In genomic region chr19:17938092-17938845, GRCh38 we compare ENCODE assay signal across 8 cellular contexts. TPM values are rescaled to one million over a fixed set of nuclear protein-coding genes. Genes with fewer than 3 reads are reported as not detected.
DNase-seq lines count a peak whose midpoint lies in the region; ATAC-seq and TF ChIP-seq lines count a peak whose summit lies in the region.

No MANE protein-coding gene starts in this region.

- H3K27me3 Mint-ChIP-seq in activated T-helper 2 cell treated with anti-CD3 and anti-CD28 coated beads, Interferon-gamma antibody, Interleukin-2, Interleukin-4, amounts not matched to agents 10 μg/mL and 5 μg/mL and 100 μg/mL, durations not matched to agents 14 hours and 24 hours and 36 hours (ENCODE audit: low read depth), result no peaks in the 10 kb centered on the region
- no peaks in the 10 kb centered on the region for H3K27me3 Mint-ChIP-seq in osteocyte (ENCODE audit: unreplicated experiment)

- peaks cover 5% of the 10 kb centered on the region for H3K4me1 Mint-ChIP-seq in activated T-helper 2 cell treated with anti-CD3 and anti-CD28 coated beads, Interferon-gamma antibody, Interleukin-2, Interleukin-4, amounts not matched to agents 10 μg/mL and 5 μg/mL and 100 μg/mL, durations not matched to agents 14 hours and 24 hours and 36 hours (ENCODE audit: low read depth)
- peaks cover 10% of the 10 kb centered on the region for H3K4me1 Mint-ChIP-seq in osteocyte (ENCODE audit: unreplicated experiment)

- TF ChIP-seq EP300 in Ishikawa (IDR thresholded peaks at IDR 0.05; ENCODE audit: borderline replicate concordance), result no peak

- H3K9me3 ChIP-seq in thyroid gland, result no peaks in the 10 kb centered on the region

- 48 to 51% methylated on average over 7 of the region's 7 CpGs for WGBS in thyroid gland, 2 donors

- H3K4me3 Mint-ChIP-seq in activated T-helper 2 cell treated with anti-CD3 and anti-CD28 coated beads, Interferon-gamma antibody, Interleukin-2, Interleukin-4, amounts not matched to agents 10 μg/mL and 5 μg/mL and 100 μg/mL, durations not matched to agents 14 hours and 24 hours and 36 hours (ENCODE audit: low read depth), result no peak overlapping the region
- H3K4me3 Mint-ChIP-seq in osteocyte (ENCODE audit: unreplicated experiment), result no peak overlapping the region

- peak overlapping the region; percentile 30 for H3K27ac ChIP-seq in RWPE1
- no peak overlapping the region for H3K27ac ChIP-seq in thyroid gland

- TF ChIP-seq CTCF in RWPE1 (conservative IDR thresholded peaks at IDR 0.05; ENCODE audit: low read depth) (peak; percentile 96), foreskin fibroblast (IDR thresholded peaks at IDR 0.05; ENCODE audit: low read depth, low read length) (peak; percentile 91), osteocyte (IDR thresholded peaks at IDR 0.05) (peak; percentile 95), thyroid gland (IDR thresholded peaks at IDR 0.05) (peak; percentile 62 to 93 (median 86))

- H3K36me3 ChIP-seq in thyroid gland, result peaks cover 0 to 12% of the 10 kb centered on the region in 2 donors

- H3K27me3 ChIP-seq in thyroid gland, result no peaks in the 10 kb centered on the region

- H3K36me3 Mint-ChIP-seq in activated T-helper 2 cell treated with anti-CD3 and anti-CD28 coated beads, Interferon-gamma antibody, Interleukin-2, Interleukin-4, amounts not matched to agents 10 μg/mL and 5 μg/mL and 100 μg/mL, durations not matched to agents 14 hours and 24 hours and 36 hours (ENCODE audit: low read depth), result peaks cover 25% of the 10 kb centered on the region
- no peaks in the 10 kb centered on the region for H3K36me3 Mint-ChIP-seq in osteocyte (ENCODE audit: unreplicated experiment)

- H3K9me3 Mint-ChIP-seq in activated T-helper 2 cell treated with anti-CD3 and anti-CD28 coated beads, Interferon-gamma antibody, Interleukin-2, Interleukin-4, amounts not matched to agents 10 μg/mL and 5 μg/mL and 100 μg/mL, durations not matched to agents 14 hours and 24 hours and 36 hours, result no peaks in the 10 kb centered on the region
- no peaks in the 10 kb centered on the region for H3K9me3 Mint-ChIP-seq in osteocyte (ENCODE audit: unreplicated experiment)

- no peak overlapping the region for H3K27ac Mint-ChIP-seq in activated T-helper 2 cell treated with anti-CD3 and anti-CD28 coated beads, Interferon-gamma antibody, Interleukin-2, Interleukin-4, amounts not matched to agents 10 μg/mL and 5 μg/mL and 100 μg/mL, durations not matched to agents 14 hours and 24 hours and 36 hours
- H3K27ac Mint-ChIP-seq in osteocyte (ENCODE audit: unreplicated experiment), result no peak overlapping the region

- POLR2A ChIA-PET in RWPE1 (lab: Yijun Ruan, JAX; ENCODE audit: low non-redundant PET), result interaction anchor here (0.5 kb wide), 1 partner anchor 20 kb away, joined by 9 read pairs; no protein-coding TSS in a partner anchor

- CTCF ChIA-PET in RWPE1 (lab: Yijun Ruan, JAX), result interaction anchor here (0.5 to 3.3 kb wide), 12 partner anchors 17 to 634 kb away, joined by 3 to 71 read pairs (median 4); partner anchors contain the start of gene SLC5A5

- peaks cover 5 to 7% of the 10 kb centered on the region in 2 donors for H3K4me1 ChIP-seq in thyroid gland

- no peak for ATAC-seq in GM19452 (IDR thresholded peaks at IDR 0.05; ENCODE audit: unreplicated experiment)

- intact Hi-C loops in activated T-helper 2 cell treated with anti-CD3 and anti-CD28 coated beads, Interferon-gamma antibody, Interleukin-2, Interleukin-4, amounts not matched to agents 10 μg/mL and 5 μg/mL and 100 μg/mL, durations not matched to agents 14 hours and 24 hours and 36 hours (cut with micrococcal nuclease), result loop anchor here (1.0 to 5.0 kb wide), 2 partner anchors 59 to 119 kb away; no protein-coding TSS in a partner anchor
- intact Hi-C loops in thyroid gland (cut with DNase I), result loop anchor here (5.0 kb wide), 1 partner anchor 119 kb away; no protein-coding TSS in a partner anchor

- DNase-seq in GM04504 (ENCODE audit: low read depth) (peak; percentile 73), RWPE1 (ENCODE audit: low spot score) (peak; percentile 89), foreskin fibroblast (peak; percentile 83 to 95), osteocyte (ENCODE audit: extremely low spot score, unreplicated experiment) (peak; percentile 89), thyroid gland (peak; percentile 73 to 74)
- DNase-seq in activated T-helper 2 cell treated with anti-CD3 and anti-CD28 coated beads, Interferon-gamma antibody, Interleukin-2, Interleukin-4, amounts not matched to agents 10 μg/mL and 5 μg/mL and 100 μg/mL, durations not matched to agents 14 hours and 24 hours and 36 hours (ENCODE audit: low spot score), result peak; percentile 69

- TF ChIP-seq POLR2A in thyroid gland (IDR thresholded peaks at IDR 0.05), result no peak

- H3K4me3 ChIP-seq in foreskin fibroblast (ENCODE audit: low read depth in 1 of 2, low read length in 2 of 2) (no peak overlapping the region), thyroid gland (replicated peaks in 1 of 3) (no peak overlapping the region)

- peak; percentile 88 for TF ChIP-seq RAD21 in Ishikawa (IDR thresholded peaks at IDR 0.05; ENCODE audit: low read depth)

TF ChIP-seq in Ishikawa, 13 proteins besides CTCF, POLR2A, EP300 and RAD21:
- TF ChIP-seq ZBTB7A (IDR thresholded peaks at IDR 0.05; ENCODE audit: low read depth) (no peak), EGR1 (IDR thresholded peaks at IDR 0.05) (no peak), USF1 (IDR thresholded peaks at IDR 0.05) (no peak), TCF12 (IDR thresholded peaks at IDR 0.05; ENCODE audit: low read depth) (no peak), TAF1 (IDR thresholded peaks at IDR 0.05; ENCODE audit: low read depth) (no peak), YY1 (IDR thresholded peaks at IDR 0.05; ENCODE audit: low read depth) (no peak), TEAD4 (IDR thresholded peaks at IDR 0.05) (no peak), CREB1 (IDR thresholded peaks at IDR 0.05; ENCODE audit: low read depth) (no peak), CEBPB (IDR thresholded peaks at IDR 0.05) (no peak), NFIC (IDR thresholded peaks at IDR 0.05) (no peak), FOXM1 (IDR thresholded peaks at IDR 0.05; ENCODE audit: borderline replicate concordance, low read depth) (no peak)
- TF ChIP-seq, protein P1, sequence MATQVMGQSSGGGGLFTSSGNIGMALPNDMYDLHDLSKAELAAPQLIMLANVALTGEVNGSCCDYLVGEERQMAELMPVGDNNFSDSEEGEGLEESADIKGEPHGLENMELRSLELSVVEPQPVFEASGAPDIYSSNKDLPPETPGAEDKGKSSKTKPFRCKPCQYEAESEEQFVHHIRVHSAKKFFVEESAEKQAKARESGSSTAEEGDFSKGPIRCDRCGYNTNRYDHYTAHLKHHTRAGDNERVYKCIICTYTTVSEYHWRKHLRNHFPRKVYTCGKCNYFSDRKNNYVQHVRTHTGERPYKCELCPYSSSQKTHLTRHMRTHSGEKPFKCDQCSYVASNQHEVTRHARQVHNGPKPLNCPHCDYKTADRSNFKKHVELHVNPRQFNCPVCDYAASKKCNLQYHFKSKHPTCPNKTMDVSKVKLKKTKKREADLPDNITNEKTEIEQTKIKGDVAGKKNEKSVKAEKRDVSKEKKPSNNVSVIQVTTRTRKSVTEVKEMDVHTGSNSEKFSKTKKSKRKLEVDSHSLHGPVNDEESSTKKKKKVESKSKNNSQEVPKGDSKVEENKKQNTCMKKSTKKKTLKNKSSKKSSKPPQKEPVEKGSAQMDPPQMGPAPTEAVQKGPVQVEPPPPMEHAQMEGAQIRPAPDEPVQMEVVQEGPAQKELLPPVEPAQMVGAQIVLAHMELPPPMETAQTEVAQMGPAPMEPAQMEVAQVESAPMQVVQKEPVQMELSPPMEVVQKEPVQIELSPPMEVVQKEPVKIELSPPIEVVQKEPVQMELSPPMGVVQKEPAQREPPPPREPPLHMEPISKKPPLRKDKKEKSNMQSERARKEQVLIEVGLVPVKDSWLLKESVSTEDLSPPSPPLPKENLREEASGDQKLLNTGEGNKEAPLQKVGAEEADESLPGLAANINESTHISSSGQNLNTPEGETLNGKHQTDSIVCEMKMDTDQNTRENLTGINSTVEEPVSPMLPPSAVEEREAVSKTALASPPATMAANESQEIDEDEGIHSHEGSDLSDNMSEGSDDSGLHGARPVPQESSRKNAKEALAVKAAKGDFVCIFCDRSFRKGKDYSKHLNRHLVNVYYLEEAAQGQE (IDR thresholded peaks at IDR 0.05; ENCODE audit: low read depth), result no peak
- TF ChIP-seq, protein P2, sequence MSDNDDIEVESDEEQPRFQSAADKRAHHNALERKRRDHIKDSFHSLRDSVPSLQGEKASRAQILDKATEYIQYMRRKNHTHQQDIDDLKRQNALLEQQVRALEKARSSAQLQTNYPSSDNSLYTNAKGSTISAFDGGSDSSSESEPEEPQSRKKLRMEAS (IDR thresholded peaks at IDR 0.05), result no peak

RNA-seq across cellular contexts. Expression of gene CCDC124, which starts 5.5 kb away (rescaled TPM):
- 116 and 123 TPM in 2 replicates for total RNA-seq in activated T-helper 2 cell treated with anti-CD3 and anti-CD28 coated beads, Interferon-gamma antibody, Interleukin-2, Interleukin-4, amounts not matched to agents 10 μg/mL and 5 μg/mL and 100 μg/mL, durations not matched to agents 14 hours and 24 hours and 36 hours
- total RNA-seq in osteocyte (81.9 and 84.9 TPM in 2 replicates), thyroid gland (10 to 100 TPM; 35.7 to 65.6 (median 51.9) TPM)

RNA-seq across cellular contexts. Expression of gene KCNN1, which starts 28.6 kb away (rescaled TPM):
- total RNA-seq in activated T-helper 2 cell treated with anti-CD3 and anti-CD28 coated beads, Interferon-gamma antibody, Interleukin-2, Interleukin-4, amounts not matched to agents 10 μg/mL and 5 μg/mL and 100 μg/mL, durations not matched to agents 14 hours and 24 hours and 36 hours, result 0.14 and 0.16 TPM in 2 replicates
- total RNA-seq in osteocyte (not detected in 2 replicates), thyroid gland (under 1 TPM in 1 of 4 donors, not detected in 3; 0.22 TPM)
